8 cellular contexts compared by ENCODE assay signal in genomic region chr12:6689000-6689882, GRCh38. TPM values are rescaled to one million over a fixed set of nuclear protein-coding genes. Genes with fewer than 3 reads are reported as not detected.
DNase-seq lines count a peak whose midpoint lies in the region; ATAC-seq, FAIRE-seq and TF ChIP-seq lines count a peak whose summit lies in the region.

Gene ZNF384 (minus strand): TSS chr12:6689375. CDS start chr12:6679520, 9,855 bp downstream.

- H2AFZ ChIP-seq in OCI-LY3 (ENCODE audit: low read depth, low read length), result peak within 1 kb of the TSS; percentile 86

- peak within 1 kb of the TSS; percentile 99 for H3K4me2 ChIP-seq in OCI-LY3 (ENCODE audit: low read length)

- 0% methylated on average over 23 to 53 of the region's 72 CpGs for WGBS in mesodermal cell (ENCODE audit: insufficient coverage in 2 of 2), 2 experiments

- peak within 1 kb of the TSS; percentile 96 for H3K4me3 ChIP-seq in OCI-LY3 (ENCODE audit: low read length)
- H3K4me3 ChIP-seq in mesodermal cell (ENCODE audit: extremely low read depth, insufficient read depth, low read length, poor library complexity, severe bottlenecking), result peak within 1 kb of the TSS; percentile 70

- H3K9me3 ChIP-seq in OCI-LY3 (ENCODE audit: insufficient read depth, low read length) (no peaks in the 10 kb centered on the region), mesodermal cell (ENCODE audit: control insufficient read depth, low read length) (no peaks in the 10 kb centered on the region)

- H4K20me1 ChIP-seq in OCI-LY3 (ENCODE audit: insufficient read depth, low read length), result peaks cover 9% of the 10 kb centered on the region; the same call in 1 of the 2 replicates

- no peaks in the 10 kb centered on the region for H3K27me3 ChIP-seq in OCI-LY3 (ENCODE audit: low read depth, low read length)

- H3K4me1 ChIP-seq in OCI-LY3 (ENCODE audit: low read length) (peaks cover 22% of the 10 kb centered on the region), mesodermal cell (ENCODE audit: control insufficient read depth, insufficient read depth, low read length, poor library complexity, severe bottlenecking) (peaks cover 12% of the 10 kb centered on the region)

- DNase-seq in D341Med (ENCODE audit: low spot score) (peak; percentile 93), HuH-7 (ENCODE audit: low spot score) (peak; percentile 99)
- peak; percentile 92 for DNase-seq in activated CD8-positive, alpha-beta memory T cell treated with anti-CD3 and anti-CD28 coated beads, Interleukin-2, amount 50 U/mL, for 48 hours
- peak; percentile 93 to 94 for DNase-seq in stimulated activated CD8-positive, alpha-beta memory T cell treated with anti-CD3 and anti-CD28 coated beads, Interleukin-15, amount 100 ng/mL, for 4 hours (ENCODE audit: low read depth in 2 of 2)

- H3K27ac ChIP-seq in OCI-LY3 (ENCODE audit: low read length), result peak within 1 kb of the TSS; percentile 87
- H3K27ac ChIP-seq in mesodermal cell (ENCODE audit: low read depth, low read length, severe bottlenecking), result peak within 1 kb of the TSS; percentile 96

- peak within 1 kb of the TSS; percentile 99 for H3K9ac ChIP-seq in OCI-LY3 (ENCODE audit: low read length)

- peak; percentile 81 for ATAC-seq in GM21515 (IDR thresholded peaks at IDR 0.05; ENCODE audit: unreplicated experiment)

- H3K79me2 ChIP-seq in OCI-LY3 (ENCODE audit: low read length), result peaks cover 57% of the 10 kb centered on the region

- TF ChIP-seq CTCF in OCI-LY3 (IDR thresholded peaks at IDR 0.05; ENCODE audit: low read depth, low read length), result no peak

- H3K36me3 ChIP-seq in OCI-LY3 (replicated peaks; ENCODE audit: low read depth, low read length) (peaks cover 7% of the 10 kb centered on the region), mesodermal cell (ENCODE audit: control insufficient read depth, insufficient read depth, low read length) (peaks cover 20% of the 10 kb centered on the region)

- peak; percentile 93 for FAIRE-seq in endometrium (lab: Jason Lieb, UNC)

RNA-seq across cellular contexts. Expression of gene ZNF384, which starts in this region (rescaled TPM):
- polyA plus RNA-seq in mesodermal cell (2013, experiment 1 of 2), result 64.8 TPM
- polyA plus RNA-seq in mesodermal cell (2013, experiment 2 of 2), result 55.8 TPM

Comparison
In these comparisons a context has a peak if more than half of its experiments do, and no peak if none do; other contexts are left out.
1. Peak in every context shown above with its lines: DNase-seq, ATAC-seq, H3K4me3 ChIP-seq and H3K27ac ChIP-seq.